Comparison of ENCODE assay signal across 1 cellular context in the genomic region with DNA sequence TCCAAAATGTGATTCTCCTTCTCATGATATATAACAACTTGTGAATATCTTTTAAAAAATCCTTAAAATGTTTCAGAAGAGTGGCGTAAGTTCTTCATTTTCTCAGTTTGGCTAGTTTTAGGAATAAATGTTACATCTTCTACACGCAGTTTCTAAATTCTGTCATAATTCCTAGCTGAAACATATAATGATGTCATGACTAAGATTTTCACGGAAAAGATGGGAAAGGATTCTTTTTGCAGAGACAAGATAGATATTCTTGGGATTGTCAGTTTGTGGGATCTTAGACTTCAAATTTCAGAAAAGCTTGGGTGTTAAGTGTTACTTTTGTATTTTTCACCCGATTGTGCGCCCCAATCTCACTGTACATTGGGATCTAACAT.
TF ChIP-seq lines count a peak whose summit lies in the region.

No MANE protein-coding gene starts in this region.

TF ChIP-seq in GM23338, 12 proteins besides CTCF, POLR2A, EP300 and RAD21 (continued from another document):
- TF ChIP-seq ZNF462 (CRISPR knock-in tag; IDR thresholded peaks at IDR 0.05), result no peak
